In genomic region chr2:196758474-196759377, GRCh38 we compare ENCODE assay signal across 10 cellular contexts. TPM values are rescaled to one million over a fixed set of nuclear protein-coding genes. Genes with fewer than 3 reads are reported as not detected.
DNase-seq lines count a peak whose midpoint lies in the region; ATAC-seq and TF ChIP-seq lines count a peak whose summit lies in the region.
"Had no signal": no experiment of that assay in that cellular context is flagged by ENCODE, and none has a peak within 500 bp of the region (broad histone marks: within the 10 kb centered on the region; RNA-seq: fewer than 3 reads in every experiment).

No MANE protein-coding gene starts in this region.

- H3K27me3 ChIP-seq in vagina, result no peaks in the 10 kb centered on the region

- H3K4me3 Mint-ChIP-seq in activated CD8-positive, alpha-beta memory T cell treated with anti-CD3 and anti-CD28 coated beads, Interleukin-2, amount 10 ng/mL, durations not matched to agents 7 days and 5 days, result no peak overlapping the region
- H3K4me3 Mint-ChIP-seq: activated naive CD4-positive, alpha-beta T cell treated with anti-CD3 and anti-CD28 coated beads for 36 hours had no signal

- no peak overlapping the region for H3K4me3 ChIP-seq in vagina

- CTCF ChIA-PET in activated CD8-positive, alpha-beta memory T cell treated with anti-CD3 and anti-CD28 coated beads, Interleukin-2, amount 10 ng/mL, durations not matched to agents 7 days and 5 days (lab: Charles Lee), result interaction anchor here (1.2 kb wide), 1 partner anchor 12 kb away, joined by 3 read pairs; no protein-coding TSS in a partner anchor

- no peaks in the 10 kb centered on the region for H3K27me3 Mint-ChIP-seq in activated CD8-positive, alpha-beta memory T cell treated with anti-CD3 and anti-CD28 coated beads, Interleukin-2, amount 10 ng/mL, durations not matched to agents 7 days and 5 days

- peaks cover 10% of the 10 kb centered on the region for H3K9me3 Mint-ChIP-seq in activated CD8-positive, alpha-beta memory T cell treated with anti-CD3 and anti-CD28 coated beads, Interleukin-2, amount 10 ng/mL, durations not matched to agents 7 days and 5 days (ENCODE audit: low read depth)

- H3K36me3 Mint-ChIP-seq in activated CD8-positive, alpha-beta memory T cell treated with anti-CD3 and anti-CD28 coated beads, Interleukin-2, amount 10 ng/mL, durations not matched to agents 7 days and 5 days, result peaks cover 47% of the 10 kb centered on the region

- TF ChIP-seq POLR2A in vagina (IDR thresholded peaks at IDR 0.05), result no peak

- peak in 2 of 3 experiments; percentile 6 to 20 for TF ChIP-seq CTCF in vagina (IDR thresholded peaks at IDR 0.05)

- peaks cover 6% of the 10 kb centered on the region for H3K4me1 ChIP-seq in vagina

- DNase-seq in Right ventricle myocardium inferior (ENCODE audit: missing footprints) (no peak), cardiac septum (ENCODE audit: low spot score) (no peak), globus pallidus (ENCODE audit: low spot score) (peak; percentile 18), vagina (ENCODE audit: extremely low spot score in 2 of 2) (no peak), DMS153 treated with DMSO at 0.1 percent for 48 hours (lab: John Stamatoyannopoulos, UW; ENCODE audit: unreplicated experiment) (no peak)
- DNase-seq in activated CD4-positive, alpha-beta T cell treated with anti-CD3 and anti-CD28 coated beads for 4 hours, result no peak
- DNase-seq in activated CD8-positive, alpha-beta memory T cell treated with anti-CD3 and anti-CD28 coated beads, Interleukin-2, amount 10 ng/mL, durations not matched to agents 7 days and 5 days, result no peak
- DNase-seq: activated naive CD4-positive, alpha-beta T cell treated with anti-CD3 and anti-CD28 coated beads for 36 hours; stimulated activated CD8-positive, alpha-beta memory T cell treated with anti-CD3 and anti-CD28 coated beads, Interleukin-4, amount 100 ng/mL, for 48 hours had no signal

- no peak overlapping the region for H3K27ac Mint-ChIP-seq in activated CD8-positive, alpha-beta memory T cell treated with anti-CD3 and anti-CD28 coated beads, Interleukin-2, amount 10 ng/mL, durations not matched to agents 7 days and 5 days
- H3K27ac Mint-ChIP-seq: activated naive CD4-positive, alpha-beta T cell treated with anti-CD3 and anti-CD28 coated beads for 36 hours had no signal

- no peak overlapping the region for H3K27ac ChIP-seq in vagina

- no peaks in the 10 kb centered on the region for H3K9me3 ChIP-seq in vagina

- peaks cover 2% of the 10 kb centered on the region for H3K4me1 Mint-ChIP-seq in activated CD8-positive, alpha-beta memory T cell treated with anti-CD3 and anti-CD28 coated beads, Interleukin-2, amount 10 ng/mL, durations not matched to agents 7 days and 5 days

- intact Hi-C loops in Right ventricle myocardium inferior (cut with DNase I) (loop anchor here (10.0 kb wide), 1 partner anchor 274 kb away; no protein-coding TSS in a partner anchor), cardiac septum (cut with DNase I) (loop anchor here (5.0 to 10.0 kb wide), 2 partner anchors 464 to 681 kb away; no protein-coding TSS in a partner anchor), vagina (cut with DNase I) (no loop called here)

- ATAC-seq in Right ventricle myocardium inferior (peak; percentile 59), SK-N-SH treated with all-trans-retinoic acid at 6 μM for 48 hours (peak; percentile 81)
- no peak for ATAC-seq in activated CD8-positive, alpha-beta memory T cell treated with anti-CD3 and anti-CD28 coated beads, Interleukin-2, amount 10 ng/mL, durations not matched to agents 7 days and 5 days

- H3K36me3 ChIP-seq in vagina, result peaks cover 0 to 14% of the 10 kb centered on the region in 2 donors

TF ChIP-seq in SK-N-SH treated with all-trans-retinoic acid at 6 μM for 48 hours, 23 proteins besides CTCF, POLR2A, EP300 and RAD21:
- TF ChIP-seq ZFP30 (CRISPR knock-in tag; IDR thresholded peaks at IDR 0.05), result no peak
- peak; percentile 91 for TF ChIP-seq ISL1 (CRISPR knock-in tag; IDR thresholded peaks at IDR 0.05)
TF ChIP-seq in SK-N-SH treated with all-trans-retinoic acid at 6 μM for 48 hours: peak in this region for 1.

RNA-seq across cellular contexts. Expression of gene GTF3C3, which starts 40.8 kb away (rescaled TPM):
- total RNA-seq in Right ventricle myocardium inferior, result 18.4 TPM
- total RNA-seq in cardiac septum, result 26.0 TPM
- total RNA-seq in vagina, result 20.4 TPM
- 10 to 100 TPM; 48.6 to 50.7 TPM for total RNA-seq in activated CD8-positive, alpha-beta memory T cell treated with anti-CD3 and anti-CD28 coated beads, Interleukin-2, amount 10 ng/mL, durations not matched to agents 7 days and 5 days

RNA-seq across cellular contexts. Expression of gene C2orf66, which starts 50.4 kb away (rescaled TPM):
- total RNA-seq in Right ventricle myocardium inferior (not detected), cardiac septum (not detected), vagina (not detected)
- under 1 TPM in 1 of 2 experiments, not detected in 1; 0.16 TPM for total RNA-seq in activated CD8-positive, alpha-beta memory T cell treated with anti-CD3 and anti-CD28 coated beads, Interleukin-2, amount 10 ng/mL, durations not matched to agents 7 days and 5 days
- total RNA-seq: activated naive CD4-positive, alpha-beta T cell treated with anti-CD3 and anti-CD28 coated beads for 36 hours had no signal
